In genomic region chr22:38032681-38033521, GRCh38 we compare ENCODE assay signal across 1 cellular context.
TF ChIP-seq lines count a peak whose summit lies in the region.

No MANE protein-coding gene starts in this region.

TF ChIP-seq in HepG2, 621 proteins besides CTCF, POLR2A, EP300 and RAD21 (continued from another document and continues in another):
- TF ChIP-seq MXD3 (CRISPR knock-in tag; IDR thresholded peaks at IDR 0.05) (no peak), ZBTB33 (CRISPR knock-in tag; IDR thresholded peaks at IDR 0.05) (no peak), DR1 (CRISPR knock-in tag; IDR thresholded peaks at IDR 0.05) (no peak), ATF3 (CRISPR knock-in tag; IDR thresholded peaks at IDR 0.05) (peak; percentile 61; the same call in 1 of the 2 replicates), UBTF (CRISPR knock-in tag; IDR thresholded peaks at IDR 0.05) (no peak), ZNF687 (CRISPR knock-in tag; IDR thresholded peaks at IDR 0.05) (no peak), HOXA7 (CRISPR knock-in tag; IDR thresholded peaks at IDR 0.05) (no peak), EHMT2 (IDR thresholded peaks at IDR 0.05; ENCODE audit: borderline replicate concordance, low read depth, low read length) (no peak), ZNF710 (CRISPR knock-in tag; IDR thresholded peaks at IDR 0.05; ENCODE audit: borderline replicate concordance) (no peak), THYN1 (CRISPR knock-in tag; IDR thresholded peaks at IDR 0.05; ENCODE audit: borderline replicate concordance, low read depth) (no peak), CEBPG (CRISPR knock-in tag; IDR thresholded peaks at IDR 0.05) (peak; percentile 90), ZNF333 (CRISPR knock-in tag; IDR thresholded peaks at IDR 0.05; ENCODE audit: borderline replicate concordance) (no peak), ZNF589 (CRISPR knock-in tag; conservative IDR thresholded peaks at IDR 0.05) (0 out of 2 replicates have a peak, but pooled peaks have one; percentile 10), ZNF17 (CRISPR knock-in tag; IDR thresholded peaks at IDR 0.05) (no peak), PRPF4 (IDR thresholded peaks at IDR 0.05; ENCODE audit: low read depth, low read length, poor library complexity, severe bottlenecking) (no peak), HOXA3 (CRISPR knock-in tag; IDR thresholded peaks at IDR 0.05) (peak; percentile 82), ZFP36L2 (CRISPR knock-in tag; IDR thresholded peaks at IDR 0.05) (no peak), IKZF5 (CRISPR knock-in tag; IDR thresholded peaks at IDR 0.05) (no peak), NFIC (IDR thresholded peaks at IDR 0.05; ENCODE audit: low read length) (no peak), EZH2 (conservative IDR thresholded peaks at IDR 0.05; ENCODE audit: low read depth, low read length) (no peak), PRDM15 (CRISPR knock-in tag; IDR thresholded peaks at IDR 0.05) (no peak), NR2C2 (CRISPR knock-in tag; IDR thresholded peaks at IDR 0.05; ENCODE audit: borderline replicate concordance) (peak; percentile 56; the same call in 1 of the 2 replicates), POLR2G (IDR thresholded peaks at IDR 0.05; ENCODE audit: low read depth, low read length) (no peak), ZNF230 (CRISPR knock-in tag; IDR thresholded peaks at IDR 0.05) (no peak), ETV6 (CRISPR knock-in tag; conservative IDR thresholded peaks at IDR 0.05) (no peak), ETV5 (CRISPR knock-in tag; IDR thresholded peaks at IDR 0.05; ENCODE audit: borderline replicate concordance) (no peak), BCL3 (CRISPR knock-in tag; IDR thresholded peaks at IDR 0.05) (no peak), ZBTB46 (CRISPR knock-in tag; IDR thresholded peaks at IDR 0.05; ENCODE audit: borderline replicate concordance) (no peak), SAP130 (CRISPR knock-in tag; IDR thresholded peaks at IDR 0.05; ENCODE audit: low read depth) (peak; percentile 57)
